8 cellular contexts compared by ENCODE assay signal in genomic region chr6:143450453-143451362, GRCh38. TPM values are rescaled to one million over a fixed set of nuclear protein-coding genes. Genes with fewer than 3 reads are reported as not detected.
DNase-seq lines count a peak whose midpoint lies in the region; ATAC-seq and TF ChIP-seq lines count a peak whose summit lies in the region.

TSS of gene ADAT2 (minus strand) at chr6:143450695. CDS start at chr6:143450658, 37 bp downstream.
TSS of gene PEX3 (plus strand) at chr6:143450805. CDS start at chr6:143451043, 238 bp downstream.

- H3K27me3 Mint-ChIP-seq in IgD-negative memory B cell, result no peaks in the 10 kb centered on the region

- peak within 1 kb of the TSS; percentile 78 to 98 (median 96) for H3K27ac Mint-ChIP-seq in IgD-negative memory B cell

- peak; percentile 91 for ATAC-seq in GM21576 (IDR thresholded peaks at IDR 0.05; ENCODE audit: unreplicated experiment)

- no peaks in the 10 kb centered on the region for H3K9me3 ChIP-seq in mononuclear cell (ENCODE audit: low read depth, low read length)

- H3K4me3 ChIP-seq in epithelial cell of esophagus (ENCODE audit: low read length) (peak within 1 kb of the TSS; percentile 97), mononuclear cell (ENCODE audit: low read length) (peak within 1 kb of the TSS; percentile 85)

- H3K36me3 Mint-ChIP-seq in IgD-negative memory B cell, result peaks cover 3% of the 10 kb centered on the region

- DNase-seq in DMS153 (lab: John Stamatoyannopoulos, UW) (peak; percentile 83), OCI-M1 (lab: John Stamatoyannopoulos, UW) (peak; percentile 97), activated T-cell treated with anti-CD3 and anti-CD28 coated beads for 24 hours (ENCODE audit: low read depth) (peak; percentile 90), epithelial cell of esophagus (ENCODE audit: low read depth) (peak; percentile 97)
- peak; percentile 84 to 91 for DNase-seq in stimulated activated CD8-positive, alpha-beta memory T cell treated with anti-CD3 and anti-CD28 coated beads, Interleukin-2, amount 100 ng/mL, for 48 hours (ENCODE audit: low read depth in 2 of 2)

- H3K4me3 Mint-ChIP-seq in IgD-negative memory B cell, result peak within 1 kb of the TSS; percentile 93 to 99 (median 98)

- H3K9me3 Mint-ChIP-seq in IgD-negative memory B cell, result no peaks in the 10 kb centered on the region

- peaks cover 24 to 29% (median 28%) of the 10 kb centered on the region in 3 donors for H3K4me1 Mint-ChIP-seq in IgD-negative memory B cell

- H3K4me1 ChIP-seq in mononuclear cell (ENCODE audit: insufficient read depth, low read length), result peaks cover 21% of the 10 kb centered on the region

- no peak for TF ChIP-seq CTCF in epithelial cell of esophagus (IDR thresholded peaks at IDR 0.05; ENCODE audit: insufficient read depth, low read depth, low read length, missing control alignments)

- H3K27me3 ChIP-seq in mononuclear cell (ENCODE audit: insufficient read depth, low read length), result no peaks in the 10 kb centered on the region

RNA-seq across cellular contexts. Expression of gene ADAT2, which starts in this region (rescaled TPM):
- polyA plus RNA-seq in IgD-negative memory B cell, result 1.7 TPM
- 8.1 TPM for total RNA-seq in mononuclear cell

RNA-seq across cellular contexts. Expression of gene PEX3, which starts in this region (rescaled TPM):
- polyA plus RNA-seq in IgD-negative memory B cell, result 17.9 TPM
- 10.5 TPM for total RNA-seq in mononuclear cell

Comparison
In these comparisons a context has a peak if more than half of its experiments do, and no peak if none do; other contexts are left out.
1. Peak in every context shown above with its lines: DNase-seq, ATAC-seq and H3K4me3 ChIP-seq.